ENCODE assay signal across 8 cellular contexts in the genomic region with DNA sequence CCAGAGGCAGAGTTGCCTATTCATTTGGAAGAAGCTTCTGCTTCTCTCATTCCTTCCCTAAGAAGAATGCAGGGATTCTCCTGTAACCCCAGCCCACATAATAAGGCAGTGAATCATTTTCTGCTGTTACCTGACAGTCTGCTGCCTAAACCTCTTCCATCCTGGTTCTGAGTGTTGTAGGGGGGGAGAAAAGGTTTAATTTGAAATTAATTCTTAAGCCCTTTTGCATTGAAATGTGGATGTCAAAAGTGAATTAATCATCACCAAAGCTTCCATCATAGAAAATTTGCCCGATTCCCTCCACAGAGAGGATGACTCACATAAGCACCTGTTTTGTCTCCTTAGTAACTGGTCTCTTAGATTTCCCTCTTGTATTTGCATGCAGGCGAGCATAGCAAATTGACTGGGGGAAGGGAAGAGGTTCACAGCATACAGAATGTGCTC.
DNase-seq lines count a peak whose midpoint lies in the region; ATAC-seq, FAIRE-seq and TF ChIP-seq lines count a peak whose summit lies in the region.

No MANE protein-coding gene starts in this region.

- H3K4me3 ChIP-seq in smooth muscle cell (no peak overlapping the region), MM.1S (ENCODE audit: low read length) (no peak overlapping the region), tibial nerve (no peak overlapping the region)

- H3K79me2 ChIP-seq in smooth muscle cell (ENCODE audit: low read depth) (no peaks in the 10 kb centered on the region), MM.1S (ENCODE audit: low read length) (no peaks in the 10 kb centered on the region)

- no peak for TF ChIP-seq POLR2A in H54 (IDR thresholded peaks at IDR 0.05; ENCODE audit: low read depth, low read length)
- no peak for TF ChIP-seq POLR2A in tibial nerve (IDR thresholded peaks at IDR 0.05)

- no peak overlapping the region for H3K27ac Mint-ChIP-seq in activated CD4-positive, alpha-beta T cell treated with anti-CD3 and anti-CD28 coated beads for 36 hours
- H3K27ac Mint-ChIP-seq in activated naive CD8-positive, alpha-beta T cell treated with anti-CD3 and anti-CD28 coated beads, Interleukin-2, amount 10 ng/mL, durations not matched to agents 7 days and 5 days = peak overlapping the region; percentile 7

- peaks cover 20% of the 10 kb centered on the region for H3K9me3 Mint-ChIP-seq in activated CD4-positive, alpha-beta T cell treated with anti-CD3 and anti-CD28 coated beads for 36 hours (ENCODE audit: low read depth)
- peaks cover 25% of the 10 kb centered on the region for H3K9me3 Mint-ChIP-seq in activated naive CD8-positive, alpha-beta T cell treated with anti-CD3 and anti-CD28 coated beads, Interleukin-2, amount 10 ng/mL, durations not matched to agents 7 days and 5 days

- TF ChIP-seq CTCF in smooth muscle cell (IDR thresholded peaks at IDR 0.05; ENCODE audit: borderline replicate concordance, insufficient read depth, poor library complexity, severe bottlenecking) = no peak
- TF ChIP-seq CTCF in MM.1S (IDR thresholded peaks at IDR 0.05; ENCODE audit: low read length) = no peak
- no peak for TF ChIP-seq CTCF in tibial nerve (IDR thresholded peaks at IDR 0.05)

- ATAC-seq in activated CD4-positive, alpha-beta T cell treated with anti-CD3 and anti-CD28 coated beads for 36 hours = peak; percentile 72
- ATAC-seq in activated naive CD8-positive, alpha-beta T cell treated with anti-CD3 and anti-CD28 coated beads, Interleukin-2, amount 10 ng/mL, durations not matched to agents 7 days and 5 days (ENCODE audit: low read depth) = peak; percentile 70

- WGBS in smooth muscle cell (ENCODE audit: low lambda C conversion rate) = 46% methylated on average over 2 of the region's 2 CpGs
- WGBS in tibial nerve, 2 donors = 56 to 81% methylated on average over 2 of the region's 2 CpGs

- H3K27me3 Mint-ChIP-seq in activated CD4-positive, alpha-beta T cell treated with anti-CD3 and anti-CD28 coated beads for 36 hours = no peaks in the 10 kb centered on the region
- no peaks in the 10 kb centered on the region for H3K27me3 Mint-ChIP-seq in activated naive CD8-positive, alpha-beta T cell treated with anti-CD3 and anti-CD28 coated beads, Interleukin-2, amount 10 ng/mL, durations not matched to agents 7 days and 5 days

- H3K27me3 ChIP-seq in smooth muscle cell (ENCODE audit: low read depth) = no peaks in the 10 kb centered on the region
- H3K27me3 ChIP-seq in MM.1S (replicated peaks; ENCODE audit: insufficient read depth, low read length) = no peaks in the 10 kb centered on the region
- no peaks in the 10 kb centered on the region for H3K27me3 ChIP-seq in tibial nerve

- no peak for TF ChIP-seq EP300 in tibial nerve (IDR thresholded peaks at IDR 0.05)

- CTCF ChIA-PET in activated CD4-positive, alpha-beta T cell treated with anti-CD3 and anti-CD28 coated beads for 36 hours (lab: Charles Lee) = interaction anchor here (0.7 to 2.0 kb wide), 3 partner anchors 26 to 64 kb away, joined by 3 to 6 read pairs (median 3); no protein-coding TSS in a partner anchor

- H3K9me3 ChIP-seq in smooth muscle cell (replicated peaks; ENCODE audit: low read depth) (no peaks in the 10 kb centered on the region), MM.1S (replicated peaks; ENCODE audit: insufficient read depth, low read length) (no peaks in the 10 kb centered on the region), tibial nerve (peaks cover 0 to 34% (median 2%) of the 10 kb centered on the region in 4 donors)

- no peaks in the 10 kb centered on the region for H3K36me3 ChIP-seq in smooth muscle cell (ENCODE audit: low read depth)
- H3K36me3 ChIP-seq in MM.1S (replicated peaks; ENCODE audit: insufficient read depth, low read length) = no peaks in the 10 kb centered on the region
- H3K36me3 ChIP-seq in tibial nerve = no peaks in the 10 kb centered on the region

- FAIRE-seq in H54 (lab: Jason Lieb, UNC) = no peak

- peaks cover 43% of the 10 kb centered on the region for H3K4me1 Mint-ChIP-seq in activated CD4-positive, alpha-beta T cell treated with anti-CD3 and anti-CD28 coated beads for 36 hours
- H3K4me1 Mint-ChIP-seq in activated naive CD8-positive, alpha-beta T cell treated with anti-CD3 and anti-CD28 coated beads, Interleukin-2, amount 10 ng/mL, durations not matched to agents 7 days and 5 days = peaks cover 23% of the 10 kb centered on the region

- no peaks in the 10 kb centered on the region for H3K9me2 ChIP-seq in MM.1S (replicated peaks; ENCODE audit: insufficient read depth, low read length)

- H3K36me3 Mint-ChIP-seq in activated CD4-positive, alpha-beta T cell treated with anti-CD3 and anti-CD28 coated beads for 36 hours (ENCODE audit: low read depth) = peaks cover 13% of the 10 kb centered on the region
- peaks cover 24% of the 10 kb centered on the region for H3K36me3 Mint-ChIP-seq in activated naive CD8-positive, alpha-beta T cell treated with anti-CD3 and anti-CD28 coated beads, Interleukin-2, amount 10 ng/mL, durations not matched to agents 7 days and 5 days

- H4K20me1 ChIP-seq in smooth muscle cell (ENCODE audit: low read depth) (no peaks in the 10 kb centered on the region), MM.1S (ENCODE audit: insufficient read depth, low read length) (no peaks in the 10 kb centered on the region)

- POLR2A ChIA-PET in activated CD4-positive, alpha-beta T cell treated with anti-CD3 and anti-CD28 coated beads for 36 hours (lab: Charles Lee) = no interaction called here
- POLR2A ChIA-PET in activated naive CD8-positive, alpha-beta T cell treated with anti-CD3 and anti-CD28 coated beads, Interleukin-2, amount 10 ng/mL, durations not matched to agents 7 days and 5 days (lab: Charles Lee) = no interaction called here

- H3K27ac ChIP-seq in smooth muscle cell (ENCODE audit: low read depth) (peak overlapping the region; percentile 49), MM.1S (ENCODE audit: low read length) (no peak overlapping the region), tibial nerve (no peak overlapping the region)

- H3F3A ChIP-seq in smooth muscle cell (ENCODE audit: low read depth) (no peaks in the 10 kb centered on the region), MM.1S (ENCODE audit: insufficient read depth, low read length) (no peaks in the 10 kb centered on the region)

- no peak overlapping the region for H3K9ac ChIP-seq in smooth muscle cell (ENCODE audit: low read depth)
- no peak overlapping the region for H3K9ac ChIP-seq in MM.1S (ENCODE audit: low read length)

- H3K4me2 ChIP-seq in smooth muscle cell = no peak overlapping the region
- H3K4me2 ChIP-seq in MM.1S (ENCODE audit: low read depth, low read length) = no peak overlapping the region

- H3K4me3 Mint-ChIP-seq in activated CD4-positive, alpha-beta T cell treated with anti-CD3 and anti-CD28 coated beads for 36 hours = no peak overlapping the region
- H3K4me3 Mint-ChIP-seq in activated naive CD8-positive, alpha-beta T cell treated with anti-CD3 and anti-CD28 coated beads, Interleukin-2, amount 10 ng/mL, durations not matched to agents 7 days and 5 days = peak overlapping the region; percentile 7

- no peaks in the 10 kb centered on the region for H3K4me1 ChIP-seq in smooth muscle cell (ENCODE audit: low read depth)
- H3K4me1 ChIP-seq in MM.1S (ENCODE audit: low read length) = no peaks in the 10 kb centered on the region
- no peaks in the 10 kb centered on the region for H3K4me1 ChIP-seq in tibial nerve

- intact Hi-C loops in activated CD4-positive, alpha-beta T cell treated with anti-CD3 and anti-CD28 coated beads for 36 hours (cut with DNase I, micrococcal nuclease) = loop anchor here (1.0 to 2.0 kb wide), 7 partner anchors 24 to 148 kb away; no protein-coding TSS in a partner anchor

- H2AFZ ChIP-seq in smooth muscle cell (ENCODE audit: low read depth) (no peak overlapping the region), MM.1S (ENCODE audit: low read length) (no peak overlapping the region)

- peak; percentile 24 for DNase-seq in activated CD4-positive, alpha-beta T cell treated with anti-CD3 and anti-CD28 coated beads for 36 hours
- DNase-seq in activated CD4-positive, alpha-beta T cell treated with anti-CD3 and anti-CD28 coated beads, Interleukin-2, amount 50 U/mL, for 1 hour = no peak
- DNase-seq in NCI-H146 treated with DMSO at 0.1 percent for 48 hours (lab: John Stamatoyannopoulos, UW; ENCODE audit: unreplicated experiment) (peak; percentile 11), smooth muscle cell (lab: John Stamatoyannopoulos, UW; ENCODE audit: unreplicated experiment) (no peak), H54 (ENCODE audit: insufficient read length, low spot score) (no peak), MM.1S (no peak), tibial nerve (ENCODE audit: low spot score in 2 of 2) (no peak)
- DNase-seq in activated naive CD8-positive, alpha-beta T cell treated with anti-CD3 and anti-CD28 coated beads, Interleukin-2, amount 10 ng/mL, durations not matched to agents 7 days and 5 days = no peak

Comparison
In these comparisons a context has a peak if more than half of its experiments do, and no peak if none do; other contexts are left out.
1. DNase-seq: peak in activated CD4-positive, alpha-beta T cell treated with anti-CD3 and anti-CD28 coated beads for 36 hours (single experiment) and NCI-H146 treated with DMSO at 0.1 percent for 48 hours (single experiment); none in activated CD4-positive, alpha-beta T cell treated with anti-CD3 and anti-CD28 coated beads, Interleukin-2, amount 50 U/mL, for 1 hour (single experiment), activated naive CD8-positive, alpha-beta T cell treated with anti-CD3 and anti-CD28 coated beads, Interleukin-2, amount 10 ng/mL, durations not matched to agents 7 days and 5 days (single experiment), smooth muscle cell (single experiment), H54 (single experiment), MM.1S (single experiment) and tibial nerve (0 of 2).